1 cellular context compared by ENCODE assay signal in the genomic region with DNA sequence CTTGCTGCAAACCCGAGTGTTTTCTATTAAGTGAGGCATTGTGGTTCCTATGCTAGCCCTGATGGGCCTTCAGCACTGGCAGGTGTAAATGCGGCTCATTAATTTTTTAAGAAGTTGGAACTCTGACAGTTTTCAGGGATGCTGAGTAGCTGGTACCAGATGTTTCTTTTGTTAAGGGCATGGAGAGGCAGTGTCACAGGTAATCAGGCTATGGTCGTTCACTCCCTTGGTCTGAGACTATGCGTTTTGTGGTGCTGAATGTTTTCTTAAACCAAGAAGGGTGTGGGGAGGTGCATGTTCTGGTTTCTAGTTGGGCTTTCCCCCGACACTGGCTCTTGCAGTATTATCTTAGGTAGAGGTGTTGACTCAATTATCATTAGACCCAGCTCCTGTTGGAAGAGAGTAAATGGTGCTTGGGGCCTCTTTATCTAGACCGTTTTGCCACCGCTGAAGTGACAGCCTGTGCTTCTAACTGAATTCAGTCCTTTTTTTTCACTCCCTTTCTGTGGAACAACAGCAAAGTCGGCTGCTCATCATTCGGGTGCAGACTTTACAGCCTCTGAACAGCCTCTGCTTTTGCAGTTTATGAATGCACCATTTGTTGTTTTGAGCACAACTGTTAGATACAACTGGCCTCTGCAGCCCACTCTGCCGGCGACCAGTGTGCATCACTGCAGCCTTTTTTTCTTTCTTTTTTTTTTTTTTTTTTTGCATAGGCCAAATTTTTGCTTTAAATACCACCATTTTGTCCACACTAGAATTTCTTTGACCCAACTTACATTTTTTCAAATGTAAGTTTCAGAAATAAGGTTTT.
TF ChIP-seq lines count a peak whose summit lies in the region.

No MANE protein-coding gene starts in this region.

TF ChIP-seq in K562, 482 proteins besides CTCF, POLR2A, EP300 and RAD21 (continued from another document and continues in another):
- TF ChIP-seq, protein P1, sequence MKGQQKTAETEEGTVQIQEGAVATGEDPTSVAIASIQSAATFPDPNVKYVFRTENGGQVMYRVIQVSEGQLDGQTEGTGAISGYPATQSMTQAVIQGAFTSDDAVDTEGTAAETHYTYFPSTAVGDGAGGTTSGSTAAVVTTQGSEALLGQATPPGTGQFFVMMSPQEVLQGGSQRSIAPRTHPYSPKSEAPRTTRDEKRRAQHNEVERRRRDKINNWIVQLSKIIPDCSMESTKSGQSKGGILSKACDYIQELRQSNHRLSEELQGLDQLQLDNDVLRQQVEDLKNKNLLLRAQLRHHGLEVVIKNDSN (CRISPR knock-in tag; IDR thresholded peaks at IDR 0.05) = no peak
- TF ChIP-seq RFX7 (CRISPR knock-in tag; IDR thresholded peaks at IDR 0.05) (no peak), NRF1 (conservative IDR thresholded peaks at IDR 0.05 in 1 of 2, IDR thresholded peaks at IDR 0.05 in 1 of 2) (0 out of 4 replicates have a peak, but pooled peaks of 1 of the 2 experiments have one; percentile 22), JUN (IDR thresholded peaks at IDR 0.05; ENCODE audit: borderline replicate concordance, low read depth, low read length) (no peak), JUN (CRISPR knock-in tag; IDR thresholded peaks at IDR 0.05; ENCODE audit: borderline replicate concordance) (no peak), THRAP3 (IDR thresholded peaks at IDR 0.05; ENCODE audit: borderline replicate concordance) (no peak), PHB2 (IDR thresholded peaks at IDR 0.05; ENCODE audit: low read depth) (no peak), SREBF2 (CRISPR knock-in tag; IDR thresholded peaks at IDR 0.05) (no peak), STAT5B (CRISPR knock-in tag; IDR thresholded peaks at IDR 0.05) (no peak), ZC3H4 (CRISPR knock-in tag; IDR thresholded peaks at IDR 0.05; ENCODE audit: borderline replicate concordance) (no peak), KDM4B (IDR thresholded peaks at IDR 0.05; ENCODE audit: borderline replicate concordance in 2 of 2, low read depth in 1 of 2) (no peak), CBFA2T2 (conservative IDR thresholded peaks at IDR 0.05) (peak; percentile 54), HNRNPK (IDR thresholded peaks at IDR 0.05; ENCODE audit: low read depth, low read length, poor library complexity, severe bottlenecking) (no peak), TARDBP (IDR thresholded peaks at IDR 0.05) (no peak), ZNF785 (CRISPR knock-in tag; IDR thresholded peaks at IDR 0.05) (no peak), BHLHE40 (IDR thresholded peaks at IDR 0.05; ENCODE audit: low read length) (no peak), ZNF253 (CRISPR knock-in tag; conservative IDR thresholded peaks at IDR 0.05) (no peak), ZFPM2 (CRISPR knock-in tag; IDR thresholded peaks at IDR 0.05) (no peak), ARID1B (IDR thresholded peaks at IDR 0.05) (peak; percentile 72), FOXA3 (CRISPR knock-in tag; conservative IDR thresholded peaks at IDR 0.05 in 1 of 2, IDR thresholded peaks at IDR 0.05 in 1 of 2) (peak in 1 of 2 experiments; percentile 53; a peak in 2 of 4 replicates), MYNN (IDR thresholded peaks at IDR 0.05) (no peak), MYNN (CRISPR knock-in tag; IDR thresholded peaks at IDR 0.05) (no peak), TEAD1 (CRISPR knock-in tag; IDR thresholded peaks at IDR 0.05) (0 out of 4 replicates have a peak, but pooled peaks have one; percentile 12 to 23), CBX8 (IDR thresholded peaks at IDR 0.05; ENCODE audit: borderline replicate concordance, extremely low read depth, low read depth, low read length, poor library complexity, severe bottlenecking) (no peak), PHTF2 (CRISPR knock-in tag; IDR thresholded peaks at IDR 0.05) (no peak), ZNF324 (CRISPR knock-in tag; IDR thresholded peaks at IDR 0.05) (no peak)
- TF ChIP-seq, protein P2, sequence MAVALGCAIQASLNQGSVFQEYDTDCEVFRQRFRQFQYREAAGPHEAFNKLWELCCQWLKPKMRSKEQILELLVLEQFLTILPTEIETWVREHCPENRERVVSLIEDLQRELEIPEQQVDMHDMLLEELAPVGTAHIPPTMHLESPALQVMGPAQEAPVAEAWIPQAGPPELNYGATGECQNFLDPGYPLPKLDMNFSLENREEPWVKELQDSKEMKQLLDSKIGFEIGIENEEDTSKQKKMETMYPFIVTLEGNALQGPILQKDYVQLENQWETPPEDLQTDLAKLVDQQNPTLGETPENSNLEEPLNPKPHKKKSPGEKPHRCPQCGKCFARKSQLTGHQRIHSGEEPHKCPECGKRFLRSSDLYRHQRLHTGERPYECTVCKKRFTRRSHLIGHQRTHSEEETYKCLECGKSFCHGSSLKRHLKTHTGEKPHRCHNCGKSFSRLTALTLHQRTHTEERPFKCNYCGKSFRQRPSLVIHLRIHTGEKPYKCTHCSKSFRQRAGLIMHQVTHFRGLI (CRISPR knock-in tag; IDR thresholded peaks at IDR 0.05) = no peak
- TF ChIP-seq, protein P3, sequence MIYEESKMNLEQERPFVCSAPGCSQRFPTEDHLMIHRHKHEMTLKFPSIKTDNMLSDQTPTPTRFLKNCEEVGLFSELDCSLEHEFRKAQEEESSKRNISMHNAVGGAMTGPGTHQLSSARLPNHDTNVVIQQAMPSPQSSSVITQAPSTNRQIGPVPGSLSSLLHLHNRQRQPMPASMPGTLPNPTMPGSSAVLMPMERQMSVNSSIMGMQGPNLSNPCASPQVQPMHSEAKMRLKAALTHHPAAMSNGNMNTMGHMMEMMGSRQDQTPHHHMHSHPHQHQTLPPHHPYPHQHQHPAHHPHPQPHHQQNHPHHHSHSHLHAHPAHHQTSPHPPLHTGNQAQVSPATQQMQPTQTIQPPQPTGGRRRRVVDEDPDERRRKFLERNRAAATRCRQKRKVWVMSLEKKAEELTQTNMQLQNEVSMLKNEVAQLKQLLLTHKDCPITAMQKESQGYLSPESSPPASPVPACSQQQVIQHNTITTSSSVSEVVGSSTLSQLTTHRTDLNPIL (CRISPR knock-in tag; IDR thresholded peaks at IDR 0.05) = no peak
- TF ChIP-seq, protein P4, sequence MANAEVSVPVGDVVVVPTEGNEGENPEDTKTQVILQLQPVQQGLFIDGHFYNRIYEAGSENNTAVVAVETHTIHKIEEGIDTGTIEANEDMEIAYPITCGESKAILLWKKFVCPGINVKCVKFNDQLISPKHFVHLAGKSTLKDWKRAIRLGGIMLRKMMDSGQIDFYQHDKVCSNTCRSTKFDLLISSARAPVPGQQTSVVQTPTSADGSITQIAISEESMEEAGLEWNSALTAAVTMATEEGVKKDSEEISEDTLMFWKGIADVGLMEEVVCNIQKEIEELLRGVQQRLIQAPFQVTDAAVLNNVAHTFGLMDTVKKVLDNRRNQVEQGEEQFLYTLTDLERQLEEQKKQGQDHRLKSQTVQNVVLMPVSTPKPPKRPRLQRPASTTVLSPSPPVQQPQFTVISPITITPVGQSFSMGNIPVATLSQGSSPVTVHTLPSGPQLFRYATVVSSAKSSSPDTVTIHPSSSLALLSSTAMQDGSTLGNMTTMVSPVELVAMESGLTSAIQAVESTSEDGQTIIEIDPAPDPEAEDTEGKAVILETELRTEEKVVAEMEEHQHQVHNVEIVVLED (CRISPR knock-in tag; IDR thresholded peaks at IDR 0.05) = no peak
- TF ChIP-seq, protein P5, sequence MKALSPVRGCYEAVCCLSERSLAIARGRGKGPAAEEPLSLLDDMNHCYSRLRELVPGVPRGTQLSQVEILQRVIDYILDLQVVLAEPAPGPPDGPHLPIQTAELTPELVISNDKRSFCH (CRISPR knock-in tag; IDR thresholded peaks at IDR 0.05) = no peak
- TF ChIP-seq, protein P5 (tag; IDR thresholded peaks at IDR 0.05) = 0 out of 2 replicates have a peak, but pooled peaks have one; percentile 17
- TF ChIP-seq, protein P6, sequence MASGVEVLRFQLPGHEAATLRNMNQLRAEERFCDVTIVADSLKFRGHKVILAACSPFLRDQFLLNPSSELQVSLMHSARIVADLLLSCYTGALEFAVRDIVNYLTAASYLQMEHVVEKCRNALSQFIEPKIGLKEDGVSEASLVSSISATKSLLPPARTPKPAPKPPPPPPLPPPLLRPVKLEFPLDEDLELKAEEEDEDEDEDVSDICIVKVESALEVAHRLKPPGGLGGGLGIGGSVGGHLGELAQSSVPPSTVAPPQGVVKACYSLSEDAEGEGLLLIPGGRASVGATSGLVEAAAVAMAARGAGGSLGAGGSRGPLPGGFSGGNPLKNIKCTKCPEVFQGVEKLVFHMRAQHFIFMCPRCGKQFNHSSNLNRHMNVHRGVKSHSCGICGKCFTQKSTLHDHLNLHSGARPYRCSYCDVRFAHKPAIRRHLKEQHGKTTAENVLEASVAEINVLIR (CRISPR knock-in tag; IDR thresholded peaks at IDR 0.05) = no peak
- TF ChIP-seq, protein P7, sequence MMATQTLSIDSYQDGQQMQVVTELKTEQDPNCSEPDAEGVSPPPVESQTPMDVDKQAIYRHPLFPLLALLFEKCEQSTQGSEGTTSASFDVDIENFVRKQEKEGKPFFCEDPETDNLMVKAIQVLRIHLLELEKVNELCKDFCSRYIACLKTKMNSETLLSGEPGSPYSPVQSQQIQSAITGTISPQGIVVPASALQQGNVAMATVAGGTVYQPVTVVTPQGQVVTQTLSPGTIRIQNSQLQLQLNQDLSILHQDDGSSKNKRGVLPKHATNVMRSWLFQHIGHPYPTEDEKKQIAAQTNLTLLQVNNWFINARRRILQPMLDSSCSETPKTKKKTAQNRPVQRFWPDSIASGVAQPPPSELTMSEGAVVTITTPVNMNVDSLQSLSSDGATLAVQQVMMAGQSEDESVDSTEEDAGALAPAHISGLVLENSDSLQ (IDR thresholded peaks at IDR 0.05) = peak; percentile 55
- TF ChIP-seq, protein P8, sequence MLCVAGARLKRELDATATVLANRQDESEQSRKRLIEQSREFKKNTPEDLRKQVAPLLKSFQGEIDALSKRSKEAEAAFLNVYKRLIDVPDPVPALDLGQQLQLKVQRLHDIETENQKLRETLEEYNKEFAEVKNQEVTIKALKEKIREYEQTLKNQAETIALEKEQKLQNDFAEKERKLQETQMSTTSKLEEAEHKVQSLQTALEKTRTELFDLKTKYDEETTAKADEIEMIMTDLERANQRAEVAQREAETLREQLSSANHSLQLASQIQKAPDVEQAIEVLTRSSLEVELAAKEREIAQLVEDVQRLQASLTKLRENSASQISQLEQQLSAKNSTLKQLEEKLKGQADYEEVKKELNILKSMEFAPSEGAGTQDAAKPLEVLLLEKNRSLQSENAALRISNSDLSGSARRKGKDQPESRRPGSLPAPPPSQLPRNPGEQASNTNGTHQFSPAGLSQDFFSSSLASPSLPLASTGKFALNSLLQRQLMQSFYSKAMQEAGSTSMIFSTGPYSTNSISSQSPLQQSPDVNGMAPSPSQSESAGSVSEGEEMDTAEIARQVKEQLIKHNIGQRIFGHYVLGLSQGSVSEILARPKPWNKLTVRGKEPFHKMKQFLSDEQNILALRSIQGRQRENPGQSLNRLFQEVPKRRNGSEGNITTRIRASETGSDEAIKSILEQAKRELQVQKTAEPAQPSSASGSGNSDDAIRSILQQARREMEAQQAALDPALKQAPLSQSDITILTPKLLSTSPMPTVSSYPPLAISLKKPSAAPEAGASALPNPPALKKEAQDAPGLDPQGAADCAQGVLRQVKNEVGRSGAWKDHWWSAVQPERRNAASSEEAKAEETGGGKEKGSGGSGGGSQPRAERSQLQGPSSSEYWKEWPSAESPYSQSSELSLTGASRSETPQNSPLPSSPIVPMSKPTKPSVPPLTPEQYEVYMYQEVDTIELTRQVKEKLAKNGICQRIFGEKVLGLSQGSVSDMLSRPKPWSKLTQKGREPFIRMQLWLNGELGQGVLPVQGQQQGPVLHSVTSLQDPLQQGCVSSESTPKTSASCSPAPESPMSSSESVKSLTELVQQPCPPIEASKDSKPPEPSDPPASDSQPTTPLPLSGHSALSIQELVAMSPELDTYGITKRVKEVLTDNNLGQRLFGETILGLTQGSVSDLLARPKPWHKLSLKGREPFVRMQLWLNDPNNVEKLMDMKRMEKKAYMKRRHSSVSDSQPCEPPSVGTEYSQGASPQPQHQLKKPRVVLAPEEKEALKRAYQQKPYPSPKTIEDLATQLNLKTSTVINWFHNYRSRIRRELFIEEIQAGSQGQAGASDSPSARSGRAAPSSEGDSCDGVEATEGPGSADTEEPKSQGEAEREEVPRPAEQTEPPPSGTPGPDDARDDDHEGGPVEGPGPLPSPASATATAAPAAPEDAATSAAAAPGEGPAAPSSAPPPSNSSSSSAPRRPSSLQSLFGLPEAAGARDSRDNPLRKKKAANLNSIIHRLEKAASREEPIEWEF (CRISPR knock-in tag; IDR thresholded peaks at IDR 0.05) = no peak
- TF ChIP-seq, protein P9, sequence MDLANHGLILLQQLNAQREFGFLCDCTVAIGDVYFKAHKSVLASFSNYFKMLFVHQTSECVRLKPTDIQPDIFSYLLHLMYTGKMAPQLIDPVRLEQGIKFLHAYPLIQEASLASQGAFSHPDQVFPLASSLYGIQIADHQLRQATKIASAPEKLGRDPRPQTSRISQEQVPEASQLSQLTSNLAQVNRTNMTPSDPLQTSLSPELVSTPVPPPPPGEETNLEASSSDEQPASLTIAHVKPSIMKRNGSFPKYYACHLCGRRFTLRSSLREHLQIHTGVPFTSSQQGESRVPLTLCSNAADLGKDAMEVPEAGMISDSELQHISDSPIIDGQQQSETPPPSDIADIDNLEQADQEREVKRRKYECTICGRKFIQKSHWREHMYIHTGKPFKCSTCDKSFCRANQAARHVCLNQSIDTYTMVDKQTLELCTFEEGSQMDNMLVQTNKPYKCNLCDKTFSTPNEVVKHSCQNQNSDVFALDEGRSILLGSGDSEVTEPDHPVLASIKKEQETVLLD (IDR thresholded peaks at IDR 0.05) = no peak
- TF ChIP-seq, protein P10, sequence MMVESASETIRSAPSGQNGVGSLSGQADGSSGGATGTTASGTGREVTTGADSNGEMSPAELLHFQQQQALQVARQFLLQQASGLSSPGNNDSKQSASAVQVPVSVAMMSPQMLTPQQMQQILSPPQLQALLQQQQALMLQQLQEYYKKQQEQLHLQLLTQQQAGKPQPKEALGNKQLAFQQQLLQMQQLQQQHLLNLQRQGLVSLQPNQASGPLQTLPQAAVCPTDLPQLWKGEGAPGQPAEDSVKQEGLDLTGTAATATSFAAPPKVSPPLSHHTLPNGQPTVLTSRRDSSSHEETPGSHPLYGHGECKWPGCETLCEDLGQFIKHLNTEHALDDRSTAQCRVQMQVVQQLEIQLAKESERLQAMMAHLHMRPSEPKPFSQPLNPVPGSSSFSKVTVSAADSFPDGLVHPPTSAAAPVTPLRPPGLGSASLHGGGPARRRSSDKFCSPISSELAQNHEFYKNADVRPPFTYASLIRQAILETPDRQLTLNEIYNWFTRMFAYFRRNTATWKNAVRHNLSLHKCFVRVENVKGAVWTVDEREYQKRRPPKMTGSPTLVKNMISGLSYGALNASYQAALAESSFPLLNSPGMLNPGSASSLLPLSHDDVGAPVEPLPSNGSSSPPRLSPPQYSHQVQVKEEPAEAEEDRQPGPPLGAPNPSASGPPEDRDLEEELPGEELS (CRISPR knock-in tag; IDR thresholded peaks at IDR 0.05; ENCODE audit: borderline replicate concordance) = no peak
- TF ChIP-seq, protein P11, sequence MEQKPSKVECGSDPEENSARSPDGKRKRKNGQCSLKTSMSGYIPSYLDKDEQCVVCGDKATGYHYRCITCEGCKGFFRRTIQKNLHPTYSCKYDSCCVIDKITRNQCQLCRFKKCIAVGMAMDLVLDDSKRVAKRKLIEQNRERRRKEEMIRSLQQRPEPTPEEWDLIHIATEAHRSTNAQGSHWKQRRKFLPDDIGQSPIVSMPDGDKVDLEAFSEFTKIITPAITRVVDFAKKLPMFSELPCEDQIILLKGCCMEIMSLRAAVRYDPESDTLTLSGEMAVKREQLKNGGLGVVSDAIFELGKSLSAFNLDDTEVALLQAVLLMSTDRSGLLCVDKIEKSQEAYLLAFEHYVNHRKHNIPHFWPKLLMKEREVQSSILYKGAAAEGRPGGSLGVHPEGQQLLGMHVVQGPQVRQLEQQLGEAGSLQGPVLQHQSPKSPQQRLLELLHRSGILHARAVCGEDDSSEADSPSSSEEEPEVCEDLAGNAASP (IDR thresholded peaks at IDR 0.05) = no peak
- TF ChIP-seq, protein P12, sequence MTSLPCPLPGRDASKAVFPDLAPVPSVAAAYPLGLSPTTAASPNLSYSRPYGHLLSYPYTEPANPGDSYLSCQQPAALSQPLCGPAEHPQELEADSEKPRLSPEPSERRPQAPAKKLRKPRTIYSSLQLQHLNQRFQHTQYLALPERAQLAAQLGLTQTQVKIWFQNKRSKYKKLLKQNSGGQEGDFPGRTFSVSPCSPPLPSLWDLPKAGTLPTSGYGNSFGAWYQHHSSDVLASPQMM (CRISPR knock-in tag; IDR thresholded peaks at IDR 0.05) = no peak
